ENCODE assay signal across 14 cellular contexts in the genomic region with DNA sequence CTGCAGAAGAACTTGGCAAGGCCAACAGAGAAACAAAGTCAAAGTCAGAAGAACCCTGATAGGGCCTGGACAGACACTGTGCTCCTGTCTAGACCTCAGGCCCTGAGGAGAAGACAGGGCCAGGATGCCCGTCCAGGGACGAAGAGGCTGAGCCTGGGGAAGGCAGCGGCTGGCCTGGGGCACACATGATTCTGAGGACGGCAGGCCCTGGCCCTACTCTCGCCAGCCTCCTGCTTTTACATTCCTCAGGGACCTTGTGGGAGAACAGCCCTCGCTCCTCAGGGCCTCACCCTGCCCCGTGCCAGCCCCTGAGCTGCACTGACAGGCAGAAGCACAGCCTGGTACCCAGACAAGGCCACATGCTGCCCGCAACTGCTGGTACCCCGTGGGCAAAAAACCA. TPM values are rescaled to one million over a fixed set of nuclear protein-coding genes. Genes with fewer than 3 reads are reported as not detected.
A peak's percentile ranks its signal among the peaks of the same experiment; 100 is the strongest.
DNase-seq lines count a peak whose midpoint lies in the region; ATAC-seq, FAIRE-seq and TF ChIP-seq lines count a peak whose summit lies in the region.
"Had no signal": no experiment of that assay in that cellular context is flagged by ENCODE, and none has a peak within 500 bp of the region (broad histone marks: within the 10 kb centered on the region; RNA-seq: fewer than 3 reads in every experiment).

No MANE protein-coding gene starts in this region.

- H2BK20ac ChIP-seq in H1 (ENCODE audit: low read length) = no peak overlapping the region

- no peak overlapping the region; the same call in 1 of the 2 replicates for H3K4me3 ChIP-seq in GM23338
- no peak overlapping the region for H3K4me3 ChIP-seq in Loucy (ENCODE audit: low read length, poor library complexity, severe bottlenecking)
- H3K4me3 ChIP-seq in H1 (ENCODE audit: extremely low read depth in 1 of 4, insufficient read depth in 2 of 4, low read depth in 3 of 4, low read length in 4 of 4) = no peak overlapping the region

- no peaks in the 10 kb centered on the region for H3K36me3 Mint-ChIP-seq in GM23338 (ENCODE audit: low read depth)

- peaks cover 29% of the 10 kb centered on the region for H3K4me1 Mint-ChIP-seq in GM23338

- H2AFZ ChIP-seq in GM23338 = peak overlapping the region; percentile 94
- H2AFZ ChIP-seq in Loucy (ENCODE audit: low read length) = peak overlapping the region; percentile 28
- H2AFZ ChIP-seq in H1 (ENCODE audit: low read length) = peak overlapping the region; percentile 84; the same call in 1 of the 2 replicates

- H3K4me2 ChIP-seq in GM23338 = peak overlapping the region; percentile 73
- H3K4me2 ChIP-seq in Loucy (ENCODE audit: low read depth, low read length, poor library complexity, severe bottlenecking) = no peak overlapping the region
- peak overlapping the region in 1 of 2 experiments; percentile 90; a peak in 2 of 4 replicates for H3K4me2 ChIP-seq in H1 (ENCODE audit: insufficient read depth in 1 of 2, low read depth in 2 of 2, low read length in 2 of 2)
- H3K4me2 ChIP-seq: KMS-11 had no signal

- H3K79me1 ChIP-seq in H1 (ENCODE audit: low read depth, low read length) = no peaks in the 10 kb centered on the region

- no peak overlapping the region for H3K56ac ChIP-seq in H1 (replicated peaks; ENCODE audit: insufficient read length, low read depth, low read length)

- no peak for TF ChIP-seq EP300 in H1 (IDR thresholded peaks at IDR 0.05; ENCODE audit: borderline replicate concordance in 1 of 2, low read depth in 2 of 2, low read length in 2 of 2)

- H3K18ac ChIP-seq in H1 (ENCODE audit: extremely low read depth, low read length) = no peak overlapping the region

- peaks cover 14% of the 10 kb centered on the region for H3K27me3 Mint-ChIP-seq in GM23338 (ENCODE audit: insufficient read depth, low read depth, poor library complexity)

- no peak overlapping the region for H4K5ac ChIP-seq in H1 (ENCODE audit: insufficient read length, low read depth, low read length)

- WGBS in H1 (ENCODE audit: extremely low coverage in 1 of 2, insufficient coverage in 1 of 2, insufficient read length in 1 of 2, insufficient replicate concordance in 2 of 2, low coverage in 1 of 2, low lambda C conversion rate in 2 of 2, missing lambda C conversion rate in 1 of 2), 2 experiments = 88% methylated on average over 9 of the region's 9 CpGs; no CpG with 5 or more reads in 1 of the 2 experiments

- H3K27ac ChIP-seq in GM23338 (ENCODE audit: low read depth) (no peak overlapping the region), H1 (ENCODE audit: low read depth, low read length) (no peak overlapping the region)
- H3K27ac ChIP-seq: C4-2B, KMS-11 had no signal

- no peak overlapping the region for H3K23ac ChIP-seq in H1 (ENCODE audit: insufficient read length)

- peak overlapping the region; percentile 68; the same call in 1 of the 2 replicates for H2BK5ac ChIP-seq in H1 (ENCODE audit: low read depth, low read length)

- H3K9me3 Mint-ChIP-seq in GM23338 = no peaks in the 10 kb centered on the region
- H3K9me3 Mint-ChIP-seq: CD4-positive, alpha-beta T cell; HFFc6 had no signal

- no peak overlapping the region for H2BK120ac ChIP-seq in H1 (replicated peaks; ENCODE audit: low read depth, low read length)

- TF ChIP-seq POLR2A in H1 (IDR thresholded peaks at IDR 0.05; ENCODE audit: control extremely low read depth in 1 of 2, low read depth in 2 of 2, low read length in 2 of 2) = no peak

- no peaks in the 10 kb centered on the region; the same call in 1 of the 2 replicates for H3K23me2 ChIP-seq in H1 (ENCODE audit: low read depth, low read length)

- H3K14ac ChIP-seq in H1 (ENCODE audit: insufficient read length) = no peak overlapping the region

- peak overlapping the region; percentile 46 for H4K91ac ChIP-seq in H1 (replicated peaks; ENCODE audit: insufficient read length, low read length)

- H3K9ac ChIP-seq in Loucy (ENCODE audit: low read depth, low read length, poor library complexity, severe bottlenecking) (peak overlapping the region; percentile 10), H1 (replicated peaks in 1 of 4; ENCODE audit: extremely low read depth in 1 of 4, low read depth in 3 of 4, low read length in 3 of 4) (no peak overlapping the region)
- H3K9ac ChIP-seq: KMS-11 had no signal

- H3K79me2 ChIP-seq in GM23338 (replicated peaks; ENCODE audit: insufficient read depth) (no peaks in the 10 kb centered on the region), Loucy (ENCODE audit: insufficient read depth, low read length) (no peaks in the 10 kb centered on the region), H1 (ENCODE audit: control insufficient read depth in 1 of 2, insufficient read depth in 2 of 2, low read length in 2 of 2) (no peaks in the 10 kb centered on the region)

- H3K27me3 ChIP-seq in GM23338 (ENCODE audit: insufficient read depth) (no peaks in the 10 kb centered on the region), Loucy (ENCODE audit: insufficient read depth, low read length, poor library complexity, severe bottlenecking) (no peaks in the 10 kb centered on the region), H1 (replicated peaks in 1 of 4; ENCODE audit: control insufficient read depth in 3 of 4, extremely low read depth in 1 of 4, insufficient read depth in 3 of 4, low read length in 3 of 4) (peaks cover 0 to 4% (median 3%) of the 10 kb centered on the region in 4 experiments; a peak in 2 of 7 replicates)

- H3K9me2 ChIP-seq in GM23338 (ENCODE audit: insufficient read depth) = no peaks in the 10 kb centered on the region
- no peaks in the 10 kb centered on the region for H3K9me2 ChIP-seq in Loucy (replicated peaks; ENCODE audit: low read depth, low read length)

- ATAC-seq in GM23338 (no peak), HG02610 (IDR thresholded peaks at IDR 0.05; ENCODE audit: unreplicated experiment) (no peak), HG03439 (IDR thresholded peaks at IDR 0.05; ENCODE audit: unreplicated experiment) (no peak), GM19395 (IDR thresholded peaks at IDR 0.05; ENCODE audit: unreplicated experiment) (no peak)

- POLR2A ChIA-PET in H1 (lab: Charles Lee; ENCODE audit: partially characterized antibody) = no interaction called here

- H4K20me1 ChIP-seq in GM23338 (replicated peaks; ENCODE audit: insufficient read depth) (no peaks in the 10 kb centered on the region), Loucy (ENCODE audit: insufficient read depth, low read length, poor library complexity, severe bottlenecking) (no peaks in the 10 kb centered on the region), H1 (replicated peaks in 1 of 2; ENCODE audit: control insufficient read depth in 1 of 2, insufficient read depth in 2 of 2, low read length in 2 of 2) (no peaks in the 10 kb centered on the region)

- no peak for TF ChIP-seq CTCF in GM23338 (conservative IDR thresholded peaks at IDR 0.05; ENCODE audit: low read depth in 2 of 2)
- no peak for TF ChIP-seq CTCF in Loucy (conservative IDR thresholded peaks at IDR 0.05; ENCODE audit: low read length)
- TF ChIP-seq CTCF in H1 (IDR thresholded peaks at IDR 0.05; ENCODE audit: control extremely low read depth in 1 of 3, insufficient read depth in 1 of 3, low read depth in 1 of 3, low read length in 3 of 3) = no peak

- H2AK5ac ChIP-seq in H1 (ENCODE audit: low read depth, low read length) = no peak overlapping the region

- no peak overlapping the region for H3K27ac Mint-ChIP-seq in GM23338
- H3K27ac Mint-ChIP-seq: B cell; CD4-positive, alpha-beta T cell; HFFc6 had no signal

- DNase-seq in GM23338 (ENCODE audit: low spot score) (no peak), H1 (ENCODE audit: low read depth in 1 of 2, low spot score in 2 of 2) (no peak)
- DNase-seq: GOT3 had no signal

- H3K36me3 ChIP-seq in GM23338 (ENCODE audit: insufficient read depth) (no peaks in the 10 kb centered on the region), Loucy (ENCODE audit: insufficient read depth, low read length) (no peaks in the 10 kb centered on the region), H1 (ENCODE audit: control insufficient read depth in 2 of 4, insufficient read depth in 4 of 4, low read length in 3 of 4) (no peaks in the 10 kb centered on the region)

- no peak for TF ChIP-seq RAD21 in H1 (IDR thresholded peaks at IDR 0.05 in 1 of 2, conservative IDR thresholded peaks at IDR 0.05 in 1 of 2; ENCODE audit: low read depth in 2 of 2, low read length in 2 of 2)

- CTCF ChIA-PET in H1 (lab: Charles Lee; ENCODE audit: partially characterized antibody) = interaction anchor here (0.7 to 26.8 kb wide), 24 partner anchors 12 to 184 kb away, joined by 3 to 388 read pairs (median 8); a partner anchor contains a TSS

- H4K8ac ChIP-seq in H1 (ENCODE audit: extremely low read depth, insufficient read depth, low read length) = no peak overlapping the region

- H3K4me3 Mint-ChIP-seq in GM23338 = no peak overlapping the region
- H3K4me3 Mint-ChIP-seq: B cell; CD4-positive, alpha-beta T cell; HFFc6 had no signal

- H3F3A ChIP-seq in GM23338 (replicated peaks; ENCODE audit: low read depth) (no peaks in the 10 kb centered on the region), Loucy (ENCODE audit: low read depth) (no peaks in the 10 kb centered on the region)

- no peak overlapping the region for H3K4ac ChIP-seq in H1 (replicated peaks; ENCODE audit: insufficient read length, low read depth, low read length)

- peak overlapping the region; percentile 92; the same call in 1 of the 2 replicates for H2BK15ac ChIP-seq in H1 (ENCODE audit: low read length)

- H2BK12ac ChIP-seq in H1 (ENCODE audit: low read depth, low read length) = 0 out of 2 replicates have a peak overlapping the region, but pooled peaks have one; percentile 50

- peaks cover 7% of the 10 kb centered on the region; the same call in 1 of the 2 replicates for H3K4me1 ChIP-seq in GM23338 (ENCODE audit: insufficient read depth)
- H3K4me1 ChIP-seq in Loucy (ENCODE audit: insufficient read depth, low read length, poor library complexity, severe bottlenecking) = peaks cover 6% of the 10 kb centered on the region
- peaks cover 0 to 22% (median 14%) of the 10 kb centered on the region in 4 experiments; a peak in 6 of 7 replicates for H3K4me1 ChIP-seq in H1 (replicated peaks in 1 of 4; ENCODE audit: control insufficient read depth in 3 of 4, insufficient read depth in 4 of 4, low read length in 3 of 4)

- no peak for FAIRE-seq in H1 (lab: Jason Lieb, UNC)
- FAIRE-seq: D721Med had no signal

- H3K9me3 ChIP-seq in Loucy (ENCODE audit: insufficient read depth, low read depth, low read length) = no peaks in the 10 kb centered on the region
- no peaks in the 10 kb centered on the region for H3K9me3 ChIP-seq in H1 (ENCODE audit: insufficient read depth in 2 of 2, low read depth in 1 of 2, low read length in 1 of 2)
- H3K9me3 ChIP-seq: Caco-2 had no signal

RNA-seq across cellular contexts. Expression of a gene that starts 43.6 kb away (rescaled TPM):
- total RNA-seq in GM23338 (2014; rRNA removed; shearing (Covaris generic)) = 129 and 147 TPM in 2 replicates
- polyA plus RNA-seq in GM23338 (2016; fragmentation: Nextera tagmentation; extraction: Ambion mirVana) (43.9 and 46.7 TPM in 2 replicates), H1 (2011; rRNA removed) (101 and 152 TPM in 2 replicates)
- 124 and 125 TPM in 2 replicates for total RNA-seq in H1 (2021; fragmentation: NEBNext Ultra II Directional; extraction: Animal tissue kit (Norgen Biotek cat#: 25700))
- 63.8 TPM for polyA plus RNA-seq in H1 (2011; cell fraction: cytosol; rRNA removed)
- polyA plus RNA-seq in H1 (2011; cell fraction: nucleus; rRNA removed) = 119 TPM
- 78.9 to 105 TPM (median 98.6 TPM) in 4 replicates for polyA plus RNA-seq in H1 (2012, experiment 1 of 2)
- polyA plus RNA-seq in H1 (2012, experiment 2 of 2) = 117 TPM
- polyA plus RNA-seq in H1 (2013, experiment 1 of 2) = 71.1 TPM
- polyA plus RNA-seq in H1 (2013, experiment 2 of 2) = 74.2 TPM
- polyA minus RNA-seq in H1 (2011; rRNA and poly(A)+ RNA removed) = 50.6 and 56.1 TPM in 2 replicates
- 63.1 TPM for polyA minus RNA-seq in H1 (2011; cell fraction: cytosol; rRNA and poly(A)+ RNA removed)
- 34.2 TPM for polyA minus RNA-seq in H1 (2011; cell fraction: nucleus; rRNA and poly(A)+ RNA removed)

Comparison
In these comparisons a context has a peak if more than half of its experiments do, and no peak if none do; other contexts are left out.
1. H2AFZ ChIP-seq: peak in every context shown above with its lines; median percentile 94 in GM23338; 84 in H1; 28 in Loucy.